In the genomic region with DNA sequence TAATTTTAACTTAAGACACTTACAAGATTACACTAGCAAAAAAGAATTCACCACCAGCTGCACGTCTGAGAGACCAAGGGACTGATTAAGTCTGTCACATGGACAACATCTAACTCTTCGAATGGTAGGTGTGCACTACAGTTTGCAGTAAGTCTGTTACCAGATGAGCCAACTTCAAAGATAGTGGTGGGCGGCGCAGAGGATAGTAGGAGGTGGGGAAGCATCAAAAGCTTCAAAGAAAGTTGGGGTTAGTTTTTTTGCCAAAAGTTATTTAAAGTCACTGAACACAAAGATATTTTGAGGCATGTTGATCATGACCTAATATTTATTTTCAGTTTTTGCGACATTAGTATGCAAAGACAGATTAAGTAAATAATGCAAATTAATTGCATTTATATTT, we compare ENCODE assay signal across 17 cellular contexts.
DNase-seq lines count a peak whose midpoint lies in the region; ATAC-seq, FAIRE-seq and TF ChIP-seq lines count a peak whose summit lies in the region.
"Had no signal": no experiment of that assay in that cellular context is flagged by ENCODE, and none has a peak within 500 bp of the region (broad histone marks: within the 10 kb centered on the region; RNA-seq: fewer than 3 reads in every experiment).

No MANE protein-coding gene starts in this region.

- ATAC-seq in DND-41 (ENCODE audit: insufficient read depth, low read depth) (peak; percentile 60; the same call in 1 of the 3 replicates), GM19351 (IDR thresholded peaks at IDR 0.05; ENCODE audit: unreplicated experiment) (peak; percentile 55), GM12878 (no peak)
- ATAC-seq: HepG2 had no signal

- peaks cover 7% of the 10 kb centered on the region for H3K36me3 Mint-ChIP-seq in nephron progenitor cell (ENCODE audit: low read depth)

- CTCF ChIA-PET in GM12878 (lab: Yijun Ruan, JAX), result interaction anchor here (0.7 to 1.2 kb wide), 2 partner anchors 14 to 906 kb away, joined by 3 read pairs; no protein-coding TSS in a partner anchor

- TF ChIP-seq POLR2A in GM12878 (IDR thresholded peaks at IDR 0.05; ENCODE audit: low read depth, low read length) (no peak), testis (IDR thresholded peaks at IDR 0.05) (no peak)

- H3K4me3 Mint-ChIP-seq in nephron progenitor cell, result no peak overlapping the region
- H3K4me3 Mint-ChIP-seq: HFFc6 had no signal

- peak; percentile 79 for FAIRE-seq in HTR-8/SVneo (lab: Jason Lieb, UNC)
- FAIRE-seq in GM12878 (lab: Jason Lieb, UNC), result peak; percentile 35
- FAIRE-seq: GM12892, H1, HepG2 had no signal

- intact Hi-C loops in GM12878 (cut with micrococcal nuclease; ENCODE audit: unreplicated experiment) (no loop called here), testis (cut with DNase I; ENCODE audit: low total_unique reads) (no loop called here)

- TF ChIP-seq CTCF in DND-41 (IDR thresholded peaks at IDR 0.05; ENCODE audit: borderline replicate concordance, extremely low read depth, low read length, poor library complexity, severe bottlenecking), result no peak
- no peak for TF ChIP-seq CTCF in GM12878 (IDR thresholded peaks at IDR 0.05 in 2 of 3, conservative IDR thresholded peaks at IDR 0.05 in 1 of 3; ENCODE audit: control insufficient read depth in 2 of 3, extremely low read depth in 1 of 3, insufficient read depth in 1 of 3, low read depth in 3 of 3, low read length in 3 of 3)
- TF ChIP-seq CTCF in testis (IDR thresholded peaks at IDR 0.05), result no peak
- no peak for TF ChIP-seq CTCF in nephron progenitor cell (IDR thresholded peaks at IDR 0.05)
- TF ChIP-seq CTCF in smooth muscle cell (IDR thresholded peaks at IDR 0.05; ENCODE audit: borderline replicate concordance, insufficient read depth, poor library complexity, severe bottlenecking), result no peak

- H3K4me1 Mint-ChIP-seq in nephron progenitor cell, result peaks cover 29% of the 10 kb centered on the region

- peaks cover 12% of the 10 kb centered on the region for H3K9me3 Mint-ChIP-seq in nephron progenitor cell
- H3K9me3 Mint-ChIP-seq: HFFc6 had no signal

- H2AFZ ChIP-seq in DND-41 (ENCODE audit: low read depth, low read length), result no peak overlapping the region
- no peak overlapping the region for H2AFZ ChIP-seq in GM12878 (ENCODE audit: control insufficient read depth, low read depth, low read length)
- no peak overlapping the region for H2AFZ ChIP-seq in smooth muscle cell (ENCODE audit: low read depth)

- H3F3A ChIP-seq in smooth muscle cell (ENCODE audit: low read depth), result no peaks in the 10 kb centered on the region

- RAD21 ChIA-PET in GM12878 (lab: Charles Lee; ENCODE audit: unreplicated experiment), result interaction anchor here (0.8 to 4.7 kb wide), 3 partner anchors 15 to 72 kb away, joined by 3 to 16 read pairs (median 6); no protein-coding TSS in a partner anchor

- H3K9me3 ChIP-seq in DND-41 (ENCODE audit: insufficient read depth, low read length, severe bottlenecking), result no peaks in the 10 kb centered on the region
- H3K9me3 ChIP-seq in GM12878 (replicated peaks; ENCODE audit: control insufficient read depth, insufficient read depth, low read length), result no peaks in the 10 kb centered on the region; the same call in 2 of the 3 replicates
- no peaks in the 10 kb centered on the region for H3K9me3 ChIP-seq in testis
- H3K9me3 ChIP-seq in smooth muscle cell (replicated peaks; ENCODE audit: low read depth), result no peaks in the 10 kb centered on the region
- H3K9me3 ChIP-seq: BLaER1, HAP-1 had no signal

- SMC1A ChIA-PET in GM12878 (lab: Charles Lee; ENCODE audit: uncharacterized antibody, unreplicated experiment), result interaction anchor here (1.0 to 5.6 kb wide), 4 partner anchors 8 to 27 kb away, joined by 4 to 29 read pairs (median 6); no protein-coding TSS in a partner anchor

- H4K20me1 ChIP-seq in DND-41 (ENCODE audit: insufficient read depth, low read length) (no peaks in the 10 kb centered on the region), GM12878 (ENCODE audit: control insufficient read depth, insufficient read depth) (no peaks in the 10 kb centered on the region), smooth muscle cell (ENCODE audit: low read depth) (no peaks in the 10 kb centered on the region)
- H4K20me1 ChIP-seq: BLaER1 had no signal

- H3K27me3 ChIP-seq in DND-41 (ENCODE audit: insufficient read depth, low read length, poor library complexity) (no peaks in the 10 kb centered on the region), GM12878 (replicated peaks in 1 of 2; ENCODE audit: control insufficient read depth in 2 of 2, insufficient read depth in 2 of 2, low read length in 1 of 2) (no peaks in the 10 kb centered on the region), testis (no peaks in the 10 kb centered on the region), smooth muscle cell (ENCODE audit: low read depth) (no peaks in the 10 kb centered on the region)
- H3K27me3 ChIP-seq: BLaER1 had no signal

- H3K79me2 ChIP-seq in DND-41 (ENCODE audit: insufficient read depth, low read length) (no peaks in the 10 kb centered on the region), GM12878 (ENCODE audit: control insufficient read depth, insufficient read depth, low read length) (no peaks in the 10 kb centered on the region), smooth muscle cell (ENCODE audit: low read depth) (no peaks in the 10 kb centered on the region)

- WGBS in GM12878 (ENCODE audit: insufficient coverage, insufficient replicate concordance, low lambda C conversion rate, missing lambda C conversion rate), result 19% methylated on average over 5 of the region's 5 CpGs
- 81 to 84% methylated on average over 5 of the region's 5 CpGs for WGBS in testis, 2 donors
- WGBS in smooth muscle cell (ENCODE audit: low lambda C conversion rate), result 54% methylated on average over 5 of the region's 5 CpGs

- H3K4me2 ChIP-seq in DND-41 (ENCODE audit: insufficient read depth, low read length), result no peak overlapping the region
- H3K4me2 ChIP-seq in GM12878 (ENCODE audit: control insufficient read depth, insufficient read depth), result no peak overlapping the region
- no peak overlapping the region for H3K4me2 ChIP-seq in smooth muscle cell
- H3K4me2 ChIP-seq: BLaER1 had no signal

- TF ChIP-seq EP300 in GM12878 (IDR thresholded peaks at IDR 0.05; ENCODE audit: borderline replicate concordance in 1 of 2, control insufficient read depth in 1 of 2, low read depth in 2 of 2, low read length in 2 of 2), result no peak

- H3K36me3 ChIP-seq in DND-41 (ENCODE audit: insufficient read depth, low read length) (no peaks in the 10 kb centered on the region), GM12878 (ENCODE audit: control insufficient read depth in 2 of 2, insufficient read depth in 2 of 2, low read length in 1 of 2) (no peaks in the 10 kb centered on the region), testis (ENCODE audit: low read depth, missing control alignments) (no peaks in the 10 kb centered on the region), smooth muscle cell (ENCODE audit: low read depth) (no peaks in the 10 kb centered on the region)
- H3K36me3 ChIP-seq: BLaER1, HAP-1 had no signal

- POLR2A ChIA-PET in GM12878 (lab: Charles Lee), result no interaction called here

- in situ Hi-C loops in GM12878 (cut with MboI), result no loop called here

- TF ChIP-seq RAD21 in GM12878 (IDR thresholded peaks at IDR 0.05; ENCODE audit: insufficient read depth, low read depth, low read length), result no peak

- BruUV-seq in GM12878 (replicated peaks; lab: Mats Ljungman, UMichigan), result no TSS peak

- DNase-seq in DND-41 (peak; percentile 35), HTR-8/SVneo (ENCODE audit: insufficient read length, low spot score) (no peak), GM12878 (ENCODE audit: low read depth, low spot score) (no peak), occipital lobe (lab: John Stamatoyannopoulos, UW) (no peak), testis (no peak), nephron progenitor cell (no peak), smooth muscle cell (lab: John Stamatoyannopoulos, UW; ENCODE audit: unreplicated experiment) (no peak)
- DNase-seq: 8988T, AML-193, DMS53, HFFc6 had no signal

- peaks cover 13% of the 10 kb centered on the region for H3K4me1 ChIP-seq in DND-41 (ENCODE audit: insufficient read depth, low read length)
- H3K4me1 ChIP-seq in GM12878 (ENCODE audit: control insufficient read depth, insufficient read depth, low read length), result no peaks in the 10 kb centered on the region
- H3K4me1 ChIP-seq in testis, result no peaks in the 10 kb centered on the region
- H3K4me1 ChIP-seq in smooth muscle cell (ENCODE audit: low read depth), result no peaks in the 10 kb centered on the region
- H3K4me1 ChIP-seq: BLaER1, HAP-1 had no signal

- H3K4me3 ChIP-seq in DND-41 (ENCODE audit: low read depth in 1 of 2, low read length in 2 of 2) (no peak overlapping the region), GM12878 (no peak overlapping the region), testis (no peak overlapping the region), smooth muscle cell (no peak overlapping the region)
- H3K4me3 ChIP-seq: BLaER1, HAP-1 had no signal

- H3K27ac ChIP-seq in DND-41 (ENCODE audit: low read length), result 0 out of 2 replicates have a peak overlapping the region, but pooled peaks have one; percentile 12
- no peak overlapping the region for H3K27ac ChIP-seq in GM12878 (ENCODE audit: control insufficient read depth, insufficient read depth)
- H3K27ac ChIP-seq in testis, result no peak overlapping the region
- no peak overlapping the region for H3K27ac ChIP-seq in smooth muscle cell (ENCODE audit: low read depth)
- H3K27ac ChIP-seq: BLaER1 had no signal

- H3K27ac Mint-ChIP-seq in nephron progenitor cell, result no peak overlapping the region
- H3K27ac Mint-ChIP-seq: HFFc6 had no signal

- H3K9ac ChIP-seq in DND-41 (ENCODE audit: low read depth, low read length) (no peak overlapping the region), GM12878 (ENCODE audit: control insufficient read depth, insufficient read depth, low read length) (no peak overlapping the region), smooth muscle cell (ENCODE audit: low read depth) (no peak overlapping the region)
- H3K9ac ChIP-seq: BLaER1 had no signal

- peaks cover 3% of the 10 kb centered on the region for H3K27me3 Mint-ChIP-seq in nephron progenitor cell (ENCODE audit: low read depth, poor library complexity)

TF ChIP-seq in GM12878, 131 proteins besides CTCF, POLR2A, EP300 and RAD21 (continues in another document):
- TF ChIP-seq TCF7 (IDR thresholded peaks at IDR 0.05; ENCODE audit: borderline replicate concordance) (peak; percentile 94), SMAD1 (IDR thresholded peaks at IDR 0.05; ENCODE audit: low read depth, partially characterized antibody) (no peak), NFIC (IDR thresholded peaks at IDR 0.05; ENCODE audit: low read depth, low read length) (peak; percentile 78; the same call in 1 of the 2 replicates), ZBED1 (IDR thresholded peaks at IDR 0.05; ENCODE audit: borderline replicate concordance) (peak; percentile 27; the same call in 1 of the 2 replicates), ATF7 (IDR thresholded peaks at IDR 0.05; ENCODE audit: low read depth) (0 out of 2 replicates have a peak, but pooled peaks have one; percentile 18), CREM (IDR thresholded peaks at IDR 0.05; ENCODE audit: low read depth) (peak; percentile 22; the same call in 1 of the 2 replicates), JUNB (IDR thresholded peaks at IDR 0.05) (0 out of 2 replicates have a peak, but pooled peaks have one; percentile 9), RUNX3 (IDR thresholded peaks at IDR 0.05; ENCODE audit: low read length) (peak; percentile 59), ZNF384 (IDR thresholded peaks at IDR 0.05; ENCODE audit: borderline replicate concordance, low read depth, low read length) (peak; percentile 36; the same call in 1 of the 2 replicates)
